Comparison of ENCODE assay signal across 8 cellular contexts in the genomic region with DNA sequence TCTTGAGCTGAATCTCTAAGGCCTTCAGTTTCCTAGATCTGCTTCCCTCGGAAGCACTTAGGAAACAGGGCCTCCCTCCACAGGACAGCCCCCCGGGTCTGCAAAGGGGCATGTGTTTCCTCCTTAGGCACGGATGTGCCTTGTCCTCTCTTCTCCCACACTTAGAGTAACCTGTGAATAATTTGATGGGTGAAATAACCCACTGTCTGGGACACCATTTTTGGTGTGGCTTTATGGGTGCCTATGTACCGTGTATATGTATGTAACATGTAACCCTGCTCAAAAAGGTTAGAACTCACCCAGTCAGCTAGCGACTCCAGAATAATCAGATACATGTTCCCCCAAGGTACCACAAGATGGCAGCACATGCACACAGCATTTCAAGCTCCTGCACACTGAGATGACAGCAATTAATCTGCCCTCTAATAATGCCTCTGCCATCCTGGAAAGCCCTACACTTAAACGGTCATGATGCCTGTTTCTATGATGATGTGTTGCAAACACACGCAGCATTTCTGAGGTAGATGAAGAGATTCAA.
DNase-seq lines count a peak whose midpoint lies in the region; ATAC-seq and TF ChIP-seq lines count a peak whose summit lies in the region.

No MANE protein-coding gene starts in this region.

- peaks cover 19% of the 10 kb centered on the region for H3K4me1 Mint-ChIP-seq in T-helper 2 cell treated with Interferon-gamma antibody and Interleukin-4, amounts not matched to agents 5 μg/mL and 100 μg/mL, for 36 hours (ENCODE audit: low read depth)

- peak; percentile 86 for ATAC-seq in HG02938 (IDR thresholded peaks at IDR 0.05; ENCODE audit: unreplicated experiment)

- H3K36me3 Mint-ChIP-seq in T-helper 2 cell treated with Interferon-gamma antibody and Interleukin-4, amounts not matched to agents 5 μg/mL and 100 μg/mL, for 36 hours (ENCODE audit: low read depth) = no peaks in the 10 kb centered on the region

- peak overlapping the region; percentile 45 for H3K4me3 Mint-ChIP-seq in T-helper 2 cell treated with Interferon-gamma antibody and Interleukin-4, amounts not matched to agents 5 μg/mL and 100 μg/mL, for 36 hours

- in situ Hi-C loops in GM13976 (cut with MboI; ENCODE audit: low sequenced_read_pairs, unreplicated experiment) = loop anchor here (10.0 kb wide), 2 partner anchors 406 to 546 kb away; no protein-coding TSS in a partner anchor
- in situ Hi-C loops in astrocyte of the cerebellum (cut with HindIII; ENCODE audit: low sequenced_read_pairs) = no loop called here

- DNase-seq in GM13976 (ENCODE audit: low spot score) = peak; percentile 67
- peak; percentile 90 for DNase-seq in NCI-H2029 (lab: John Stamatoyannopoulos, UW)
- peak; percentile 58 for DNase-seq in T-helper 2 cell treated with Interferon-gamma antibody and Interleukin-4, amounts not matched to agents 5 μg/mL and 100 μg/mL, for 36 hours (ENCODE audit: low spot score)
- peak; percentile 85 for DNase-seq in astrocyte of the cerebellum (ENCODE audit: low read depth)
- peak in 42 of 51 donors; percentile 1 to 82 (median 36) for DNase-seq in hypothalamus (lab: John Stamatoyannopoulos, UW)
- DNase-seq in smooth muscle cell of the brain vasculature (ENCODE audit: low read depth, low spot score) = peak; percentile 83
- no peak for DNase-seq in cortex of kidney (lab: John Stamatoyannopoulos, UW)

- H3K4me3 ChIP-seq in astrocyte of the cerebellum (ENCODE audit: low read depth, low read length) = no peak overlapping the region

- H3K27me3 Mint-ChIP-seq in T-helper 2 cell treated with Interferon-gamma antibody and Interleukin-4, amounts not matched to agents 5 μg/mL and 100 μg/mL, for 36 hours (ENCODE audit: low read depth) = no peaks in the 10 kb centered on the region

- TF ChIP-seq CTCF in GM13976 (IDR thresholded peaks at IDR 0.05; ENCODE audit: borderline replicate concordance, control extremely low read depth, extremely low read depth, insufficient read depth, missing control alignments) (peak; percentile 74), astrocyte of the cerebellum (IDR thresholded peaks at IDR 0.05; ENCODE audit: low read depth, low read length, missing control alignments) (peak; percentile 83)

- peak overlapping the region; percentile 42 for H3K27ac Mint-ChIP-seq in T-helper 2 cell treated with Interferon-gamma antibody and Interleukin-4, amounts not matched to agents 5 μg/mL and 100 μg/mL, for 36 hours

- no peaks in the 10 kb centered on the region for H3K9me3 Mint-ChIP-seq in T-helper 2 cell treated with Interferon-gamma antibody and Interleukin-4, amounts not matched to agents 5 μg/mL and 100 μg/mL, for 36 hours
